19 cellular contexts compared by ENCODE assay signal in genomic region chr11:3144296-3145205, GRCh38.
"Had no signal": no experiment of that assay in that cellular context is flagged by ENCODE, and none has a peak within 500 bp of the region (broad histone marks: within the 10 kb centered on the region; RNA-seq: fewer than 3 reads in every experiment).

No MANE protein-coding gene starts in this region.

- H3K36me3 ChIP-seq: gastrocnemius medialis, heart right ventricle, neural progenitor cell, ovary, right atrium auricular region, sigmoid colon had no signal

- H3K9ac ChIP-seq: neural progenitor cell had no signal

- H3K4me2 ChIP-seq: neural progenitor cell had no signal

- H3K9me3 ChIP-seq: gastrocnemius medialis, heart right ventricle, mucosa of descending colon, ovary, right atrium auricular region, sigmoid colon, tibial nerve had no signal

- DNase-seq: cortex of kidney; effector memory CD4-positive, alpha-beta T cell; gastrocnemius medialis; heart right ventricle; hypothalamus; islet precursor cell; mammary epithelial cell; mucosa of descending colon; naive thymus-derived CD8-positive, alpha-beta T cell; nucleus accumbens; ovary; sigmoid colon; stimulated activated CD4-positive, alpha-beta T cell treated with anti-CD3 and anti-CD28 coated beads, Interleukin-12 subunit alpha, Interleukin-12 subunit beta, amount 100 ng/mL, for 4 hours; stimulated activated naive CD8-positive, alpha-beta T cell treated with anti-CD3 and anti-CD28 coated beads, Interleukin-15, Interleukin-2, amounts not matched to agents 100 U/mL and 50 U/mL, for 24 hours had no signal

- FAIRE-seq: endometrium had no signal

- H3K4me3 ChIP-seq: gastrocnemius medialis, heart right ventricle, mucosa of descending colon, neural progenitor cell, ovary, right atrium auricular region, sigmoid colon, skin epidermis, tibial nerve had no signal

- H2AFZ ChIP-seq: neural progenitor cell had no signal

- H3K27me3 ChIP-seq: gastrocnemius medialis, heart right ventricle, neural progenitor cell, ovary, right atrium auricular region, sigmoid colon, tibial nerve had no signal

- H3K27ac ChIP-seq: gastrocnemius medialis, heart right ventricle, neural progenitor cell, ovary, right atrium auricular region, sigmoid colon had no signal
